2 cellular contexts compared by ENCODE assay signal in genomic region chr12:94172973-94173372, GRCh38.
TF ChIP-seq lines count a peak whose summit lies in the region.

No MANE protein-coding gene starts in this region.

TF ChIP-seq in SK-N-SH, 30 proteins besides CTCF, POLR2A, EP300 and RAD21 (continued from another document):
- TF ChIP-seq SIN3A (IDR thresholded peaks at IDR 0.05; ENCODE audit: borderline replicate concordance, low read depth, low read length) (no peak), USF2 (IDR thresholded peaks at IDR 0.05; ENCODE audit: borderline replicate concordance, low read depth, low read length) (no peak), SMC3 (IDR thresholded peaks at IDR 0.05; ENCODE audit: low read depth, low read length) (no peak), FOXM1 (IDR thresholded peaks at IDR 0.05; ENCODE audit: low read depth) (no peak), NFIC (IDR thresholded peaks at IDR 0.05; ENCODE audit: borderline replicate concordance) (no peak), MEF2A (IDR thresholded peaks at IDR 0.05; ENCODE audit: borderline replicate concordance, low read depth) (no peak)
TF ChIP-seq in SK-N-SH: peak in this region for 0.

TF ChIP-seq in SK-N-SH treated with all-trans-retinoic acid at 6 μM for 48 hours, 23 proteins besides CTCF, POLR2A, EP300 and RAD21 (continued from another document):
- TF ChIP-seq PATZ1 (CRISPR knock-in tag; IDR thresholded peaks at IDR 0.05; ENCODE audit: borderline replicate concordance), result no peak
